In genomic region chr19:57611113-57611512, GRCh38 we compare ENCODE assay signal across 19 cellular contexts. TPM values are rescaled to one million over a fixed set of nuclear protein-coding genes. Genes with fewer than 3 reads are reported as not detected.
DNase-seq lines count a peak whose midpoint lies in the region; ATAC-seq and TF ChIP-seq lines count a peak whose summit lies in the region.
"Had no signal": no experiment of that assay in that cellular context is flagged by ENCODE, and none has a peak within 500 bp of the region (broad histone marks: within the 10 kb centered on the region; RNA-seq: fewer than 3 reads in every experiment).

No MANE protein-coding gene starts in this region.

- H3K27me3 ChIP-seq in right lobe of liver, result no peaks in the 10 kb centered on the region
- H3K27me3 ChIP-seq: BLaER1 treated with 17β-estradiol and CSF1 and Interleukin-3, amounts not matched to agents 10 nM and 100 nM had no signal

- WGBS in right lobe of liver (ENCODE audit: insufficient coverage, low coverage, low lambda C conversion rate, missing lambda C conversion rate), result 81% methylated on average over 4 of the region's 4 CpGs

- POLR2A ChIA-PET in HEK293 (lab: Yijun Ruan, JAX), result no interaction called here

- CTCF ChIA-PET in HEK293 (lab: Yijun Ruan, JAX), result no interaction called here

- H3K4me1 ChIP-seq in HEK293 (ENCODE audit: control insufficient read depth, insufficient read depth, low read length) (no peaks in the 10 kb centered on the region), right lobe of liver (peaks cover 0 to 4% (median 0%) of the 10 kb centered on the region in 4 donors)
- H3K4me1 ChIP-seq: A549, Caco-2 had no signal

- no peak overlapping the region for H3K4me3 Mint-ChIP-seq in glutamatergic neuron (ENCODE audit: unreplicated experiment)
- H3K4me3 Mint-ChIP-seq: B cell; CD4-positive, alpha-beta T cell; CD8-positive, alpha-beta T cell had no signal

- DNase-seq in DMS53 (lab: John Stamatoyannopoulos, UW), result peak; percentile 22
- DNase-seq in DMS53 treated with DMSO at 0.1 percent for 48 hours (lab: John Stamatoyannopoulos, UW; ENCODE audit: unreplicated experiment), result no peak
- DNase-seq in glutamatergic neuron, result no peak
- no peak for DNase-seq in right lobe of liver
- DNase-seq in HuH-7.5 (ENCODE audit: low spot score), result no peak
- DNase-seq: AML-193; Caco-2; Calu3; CD4-positive, alpha-beta T cell; CD8-positive, alpha-beta T cell; DMS79 treated with DMSO at 0.1 percent for 48 hours; GF-D8 had no signal

- H3K9me3 ChIP-seq in HEK293 (ENCODE audit: control insufficient read depth, insufficient read depth, low read depth, low read length) (peaks cover 9% of the 10 kb centered on the region), right lobe of liver (peaks cover 0 to 7% (median 2%) of the 10 kb centered on the region in 4 donors)

- no peak overlapping the region for H3K27ac ChIP-seq in HEK293 (ENCODE audit: extremely low read depth, low read depth, low read length)
- no peak overlapping the region for H3K27ac ChIP-seq in right lobe of liver
- H3K27ac ChIP-seq: 22Rv1; A549; BLaER1 treated with 17β-estradiol and CSF1 and Interleukin-3, amounts not matched to agents 10 nM and 100 nM; C4-2B had no signal

- H3K4me3 ChIP-seq in HEK293 (ENCODE audit: low read depth, low read length) (no peak overlapping the region), right lobe of liver (no peak overlapping the region)
- H3K4me3 ChIP-seq: A549; BLaER1 treated with 17β-estradiol and CSF1 and Interleukin-3, amounts not matched to agents 10 nM and 100 nM had no signal

- peaks cover 11% of the 10 kb centered on the region for H3K4me1 Mint-ChIP-seq in glutamatergic neuron (ENCODE audit: low read depth, unreplicated experiment)

- peaks cover 6% of the 10 kb centered on the region for H3K27me3 Mint-ChIP-seq in glutamatergic neuron (ENCODE audit: unreplicated experiment)
- H3K27me3 Mint-ChIP-seq: B cell; CD4-positive, alpha-beta T cell had no signal

- peaks cover 17% of the 10 kb centered on the region for H3K36me3 Mint-ChIP-seq in glutamatergic neuron (ENCODE audit: unreplicated experiment)

- H3K9me3 Mint-ChIP-seq in glutamatergic neuron (ENCODE audit: unreplicated experiment), result peaks cover 18% of the 10 kb centered on the region

- H3K36me3 ChIP-seq in HEK293 (ENCODE audit: control insufficient read depth in 2 of 2, insufficient read depth in 1 of 2, low read length in 2 of 2), result peaks cover 24 to 40% of the 10 kb centered on the region in 2 experiments
- peaks cover 0 to 4% (median under 1%) of the 10 kb centered on the region in 4 donors for H3K36me3 ChIP-seq in right lobe of liver

- TF ChIP-seq CTCF in HEK293 (tag by site-specific recombination; IDR thresholded peaks at IDR 0.05) (no peak), glutamatergic neuron (IDR thresholded peaks at IDR 0.05; ENCODE audit: partially characterized antibody, unreplicated experiment) (no peak), right lobe of liver (IDR thresholded peaks at IDR 0.05) (no peak)

- H3K27ac Mint-ChIP-seq in glutamatergic neuron (ENCODE audit: unreplicated experiment), result peak overlapping the region; percentile 78
- H3K27ac Mint-ChIP-seq: B cell; CD4-positive, alpha-beta T cell; CD8-positive, alpha-beta T cell had no signal

- no peak for TF ChIP-seq POLR2A in right lobe of liver (IDR thresholded peaks at IDR 0.05)

- no peak for ATAC-seq in right lobe of liver
- ATAC-seq: A549; CD8-positive, alpha-beta T cell had no signal

- intact Hi-C loops in right lobe of liver (cut with DNase I), result no loop called here

TF ChIP-seq in HEK293, 187 proteins besides CTCF, POLR2A, EP300 and RAD21:
- no peak for TF ChIP-seq ZNF747 (tag by site-specific recombination; IDR thresholded peaks at IDR 0.05)
- peak; percentile 62 for TF ChIP-seq SETDB1 (IDR thresholded peaks at IDR 0.05; ENCODE audit: insufficient read length, low read length)

RNA-seq across cellular contexts. Expression of gene ZNF134, which starts 2.9 kb away (rescaled TPM):
- 41.2 TPM for total RNA-seq in glutamatergic neuron (ENCODE audit: unreplicated experiment)
- 1 to 10 TPM; 3.6 to 8.9 (median 5.0) TPM for total RNA-seq in right lobe of liver

RNA-seq across cellular contexts. Expression of gene ZNF530, which starts 11.4 kb away (rescaled TPM):
- total RNA-seq in glutamatergic neuron (ENCODE audit: unreplicated experiment) (4.6 TPM), right lobe of liver (1 to 10 TPM in 1 of 6 experiments, under 1 TPM in 5; 0.25 to 1.2 (median 0.49) TPM)

RNA-seq across cellular contexts. Expression of gene ZNF211, which starts 21.9 kb away (rescaled TPM):
- 29.5 TPM for total RNA-seq in glutamatergic neuron (ENCODE audit: unreplicated experiment)
- total RNA-seq in right lobe of liver, result 1 to 10 TPM; 1.7 to 5.4 (median 3.9) TPM

RNA-seq across cellular contexts. Expression of gene ZIK1, which starts 27.2 kb away (rescaled TPM):
- 21.5 TPM for total RNA-seq in glutamatergic neuron (ENCODE audit: unreplicated experiment)
- 1 to 10 TPM in 1 of 6 experiments, under 1 TPM in 5; 0.31 to 4.2 (median 0.39) TPM for total RNA-seq in right lobe of liver
- total RNA-seq: A172, Caco-2, Calu3 had no signal

RNA-seq across cellular contexts. Expression of gene ZNF416, which starts 32.4 kb away (rescaled TPM):
- total RNA-seq in glutamatergic neuron (ENCODE audit: unreplicated experiment), result 11.2 TPM
- total RNA-seq in right lobe of liver, result 1 to 10 TPM in 4 of 6 experiments, under 1 TPM in 2; 0.43 to 1.8 (median 1.2) TPM
